8 cellular contexts compared by ENCODE assay signal in the genomic region with DNA sequence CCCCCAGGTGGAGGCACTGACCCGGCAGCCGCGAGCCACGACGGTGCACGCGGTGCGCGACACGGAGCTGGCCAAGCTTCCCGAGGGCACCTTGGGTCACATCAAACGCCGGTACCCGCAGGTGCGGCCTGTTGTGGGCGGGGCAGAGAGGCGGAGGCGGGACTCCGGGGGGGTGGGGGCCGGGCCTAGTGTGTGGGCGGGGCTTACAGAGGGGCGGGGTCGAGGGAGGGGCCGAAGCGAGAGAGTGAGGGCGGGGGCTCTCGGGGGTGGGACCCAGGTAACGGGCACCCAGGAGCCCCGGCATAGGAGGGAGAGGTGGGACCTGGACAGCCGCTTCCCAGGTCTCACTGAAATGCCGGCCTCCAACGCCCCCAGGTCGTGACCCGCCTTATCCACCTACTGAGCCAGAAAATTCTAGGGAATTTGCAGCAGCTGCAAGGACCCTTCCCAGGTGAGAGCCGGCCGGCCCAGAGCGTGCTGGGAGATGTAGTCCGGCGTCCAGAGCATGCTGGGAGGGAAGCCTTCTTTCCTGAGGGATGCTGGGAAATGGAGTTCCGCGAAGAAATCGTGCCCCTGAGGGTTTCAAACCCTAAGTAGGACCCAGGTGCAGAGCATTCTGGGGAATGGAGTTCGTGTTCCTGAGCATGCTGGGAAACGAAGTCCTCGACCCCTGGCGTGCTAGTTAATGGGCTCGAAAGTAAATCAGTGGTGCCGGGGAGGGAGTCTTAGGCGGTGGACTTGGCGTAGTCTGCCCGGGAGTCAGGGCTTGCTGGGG. TPM values are rescaled to one million over a fixed set of nuclear protein-coding genes. Genes with fewer than 3 reads are reported as not detected.
DNase-seq lines count a peak whose midpoint lies in the region; ATAC-seq, FAIRE-seq and TF ChIP-seq lines count a peak whose summit lies in the region.

No MANE protein-coding gene starts in this region.

- no peak overlapping the region for H2AFZ ChIP-seq in GM12878 (ENCODE audit: control insufficient read depth, low read depth, low read length)

- BruUV-seq in GM12878 (replicated peaks; lab: Mats Ljungman, UMichigan) = no TSS peak

- DNase-seq in NCI-H146 (lab: John Stamatoyannopoulos, UW) = peak; percentile 61
- DNase-seq in GM12878 (ENCODE audit: low read depth, low spot score) = no peak
- DNase-seq in iPS DF 6.9 (ENCODE audit: low read depth, low spot score) = no peak
- DNase-seq in sciatic nerve (ENCODE audit: low spot score) = peak; percentile 74

- H3K4me3 ChIP-seq in GM12878 (no peak overlapping the region), iPS DF 6.9 (ENCODE audit: low read length) (peak overlapping the region; percentile 37; the same call in 1 of the 2 replicates)

- TF ChIP-seq EP300 in GM12878 (IDR thresholded peaks at IDR 0.05; ENCODE audit: borderline replicate concordance in 1 of 2, control insufficient read depth in 1 of 2, low read depth in 2 of 2, low read length in 2 of 2) = no peak

- intact Hi-C loops in GM12878 (cut with micrococcal nuclease; ENCODE audit: unreplicated experiment) (no loop called here), sciatic nerve (cut with DNase I) (no loop called here)

- in situ Hi-C loops in GM12878 (cut with MboI) = no loop called here

- SMC1A ChIA-PET in GM12878 (lab: Charles Lee; ENCODE audit: uncharacterized antibody, unreplicated experiment) = no interaction called here

- no peak for TF ChIP-seq POLR2A in GM12878 (IDR thresholded peaks at IDR 0.05; ENCODE audit: low read depth, low read length)

- no peaks in the 10 kb centered on the region for H3K79me2 ChIP-seq in GM12878 (ENCODE audit: control insufficient read depth, insufficient read depth, low read length)

- no peak for TF ChIP-seq RAD21 in GM12878 (IDR thresholded peaks at IDR 0.05; ENCODE audit: insufficient read depth, low read depth, low read length)

- H3K9me3 ChIP-seq in ES-I3 (ENCODE audit: control insufficient read depth, insufficient read depth, low read length) = no peaks in the 10 kb centered on the region
- H3K9me3 ChIP-seq in GM12878 (replicated peaks; ENCODE audit: control insufficient read depth, insufficient read depth, low read length) = no peaks in the 10 kb centered on the region
- no peaks in the 10 kb centered on the region for H3K9me3 ChIP-seq in iPS DF 6.9 (ENCODE audit: control insufficient read depth, insufficient read depth, low read length)

- no peaks in the 10 kb centered on the region for H4K20me1 ChIP-seq in GM12878 (ENCODE audit: control insufficient read depth, insufficient read depth)

- no peak for FAIRE-seq in GM12878 (lab: Jason Lieb, UNC)

- CTCF ChIA-PET in GM12878 (lab: Yijun Ruan, JAX) = no interaction called here

- H3K27me3 ChIP-seq in GM12878 (replicated peaks in 1 of 2; ENCODE audit: control insufficient read depth in 2 of 2, insufficient read depth in 2 of 2, low read length in 1 of 2) (no peaks in the 10 kb centered on the region), iPS DF 6.9 (ENCODE audit: control insufficient read depth, insufficient read depth, low read length) (no peaks in the 10 kb centered on the region)

- TF ChIP-seq CTCF in GM12878 (IDR thresholded peaks at IDR 0.05 in 2 of 3, conservative IDR thresholded peaks at IDR 0.05 in 1 of 3; ENCODE audit: control insufficient read depth in 2 of 3, extremely low read depth in 1 of 3, insufficient read depth in 1 of 3, low read depth in 3 of 3, low read length in 3 of 3) = no peak

- H3K9ac ChIP-seq in ES-I3 (ENCODE audit: low read depth, low read length) (peak overlapping the region; percentile 54; the same call in 1 of the 2 replicates), GM12878 (ENCODE audit: control insufficient read depth, insufficient read depth, low read length) (no peak overlapping the region)

- 77% methylated on average over 43 of the region's 51 CpGs for WGBS in GM12878 (ENCODE audit: insufficient coverage, insufficient replicate concordance, low lambda C conversion rate, missing lambda C conversion rate)
- WGBS in iPS DF 6.9 (ENCODE audit: insufficient coverage, insufficient read length) = no CpG with 5 or more reads among the region's 51 CpGs

- H3K4me1 ChIP-seq in ES-I3 (ENCODE audit: insufficient read depth, low read length) = no peaks in the 10 kb centered on the region; the same call in 1 of the 2 replicates
- H3K4me1 ChIP-seq in GM12878 (ENCODE audit: control insufficient read depth, insufficient read depth, low read length) = no peaks in the 10 kb centered on the region; the same call in 1 of the 2 replicates
- H3K4me1 ChIP-seq in iPS DF 6.9 (ENCODE audit: control insufficient read depth, insufficient read depth, low read length) = peaks cover 5% of the 10 kb centered on the region; the same call in 1 of the 2 replicates

- ATAC-seq in GM12878 (peak; percentile 57), sciatic nerve (peak; percentile 93), GM21717 (IDR thresholded peaks at IDR 0.05; ENCODE audit: unreplicated experiment) (no peak), HG02973 (IDR thresholded peaks at IDR 0.05; ENCODE audit: unreplicated experiment) (no peak), HG03097 (IDR thresholded peaks at IDR 0.05; ENCODE audit: low FRiP score, unreplicated experiment) (no peak)

- H3K36me3 ChIP-seq in ES-I3 (ENCODE audit: insufficient read depth, low read length) = no peaks in the 10 kb centered on the region
- peaks cover 7 to 8% of the 10 kb centered on the region in 2 experiments for H3K36me3 ChIP-seq in GM12878 (ENCODE audit: control insufficient read depth in 2 of 2, insufficient read depth in 2 of 2, low read length in 1 of 2)
- H3K36me3 ChIP-seq in iPS DF 6.9 (ENCODE audit: control insufficient read depth, insufficient read depth, low read length) = peaks cover 13% of the 10 kb centered on the region

- no peak overlapping the region for H3K4me2 ChIP-seq in GM12878 (ENCODE audit: control insufficient read depth, insufficient read depth)

- POLR2A ChIA-PET in GM12878 (lab: Charles Lee) = no interaction called here

- H3K27ac ChIP-seq in GM12878 (ENCODE audit: control insufficient read depth, insufficient read depth) (no peak overlapping the region), iPS DF 6.9 (ENCODE audit: low read length) (no peak overlapping the region)

- RAD21 ChIA-PET in GM12878 (lab: Charles Lee; ENCODE audit: unreplicated experiment) = no interaction called here

RNA-seq across cellular contexts. Expression of a gene that starts 15.7 kb away (rescaled TPM):
- 136 and 138 TPM in 2 replicates for total RNA-seq in GM12878 (2013; cell fraction: nucleolus; rRNA removed)
- 47.9 and 56.8 TPM in 2 replicates for total RNA-seq in GM12878 (2014; rRNA removed)
- total RNA-seq in GM12878 (2014; rRNA removed; fragmentation: Illumina TruSeq; extraction: Trizol) = 18.7 and 19.2 TPM in 2 replicates
- total RNA-seq in GM12878 (2021) = 105 and 113 TPM in 2 replicates
- polyA plus RNA-seq in GM12878 (2011; ENCODE audit: low read depth) = 21.5 TPM
- polyA plus RNA-seq in GM12878 (2011; rRNA removed) = 9.2 and 16.3 TPM in 2 replicates
- polyA plus RNA-seq in GM12878 (2011; cell fraction: cytosol; rRNA removed) = 26.4 and 32.8 TPM in 2 replicates
- 99.0 and 144 TPM in 2 replicates for polyA plus RNA-seq in GM12878 (2011; cell fraction: nucleus; rRNA removed)
- polyA plus RNA-seq in GM12878 (2012) = 52.2 and 53.4 TPM in 2 replicates
- 9.4 and 23.2 TPM in 2 replicates for polyA plus RNA-seq in GM12878 (2014; fragmentation: Illumina TruSeq; extraction: Trizol)
- 1 to 10 TPM in 1 of 2 experiments, under 1 TPM in 1; 0.95 to 8.4 TPM for polyA plus RNA-seq in GM12878 (2014; fragmentation: Nextera tagmentation; extraction: Ambion mirVana)
- polyA plus RNA-seq in GM12878 (2014; rRNA removed) = 67.9 and 72.2 TPM in 2 replicates
- polyA plus RNA-seq in GM12878 (2016; fragmentation: Nextera tagmentation; extraction: Ambion mirVana) = 10 to 100 TPM; 64.7 to 65.3 TPM
- polyA minus RNA-seq in GM12878 (2011; rRNA and poly(A)+ RNA removed) = 22.1 and 68.2 TPM in 2 replicates
- 25.2 and 52.8 TPM in 2 replicates for polyA minus RNA-seq in GM12878 (2011; cell fraction: cytosol; rRNA and poly(A)+ RNA removed)
- 45.3 and 83.2 TPM in 2 replicates for polyA minus RNA-seq in GM12878 (2011; cell fraction: nucleus; rRNA and poly(A)+ RNA removed)
- total RNA-seq in sciatic nerve = 133 TPM

RNA-seq across cellular contexts. Expression of a gene that starts 28.8 kb away (rescaled TPM):
- total RNA-seq in GM12878 (2013; cell fraction: nucleolus; rRNA removed) = 9.1 and 9.6 TPM in 2 replicates
- total RNA-seq in GM12878 (2014; rRNA removed) = 2.2 and 2.8 TPM in 2 replicates
- 2.3 and 3.0 TPM in 2 replicates for total RNA-seq in GM12878 (2014; rRNA removed; fragmentation: Illumina TruSeq; extraction: Trizol)
- 10.9 and 13.9 TPM in 2 replicates for total RNA-seq in GM12878 (2021)
- 2.7 TPM for polyA plus RNA-seq in GM12878 (2011; ENCODE audit: low read depth)
- polyA plus RNA-seq in GM12878 (2011; rRNA removed) = 2.8 and 6.0 TPM in 2 replicates
- polyA plus RNA-seq in GM12878 (2011; cell fraction: cytosol; rRNA removed) = 5.7 and 8.7 TPM in 2 replicates
- 26.1 and 38.4 TPM in 2 replicates for polyA plus RNA-seq in GM12878 (2011; cell fraction: nucleus; rRNA removed)
- polyA plus RNA-seq in GM12878 (2012) = 5.5 and 6.2 TPM in 2 replicates
- polyA plus RNA-seq in GM12878 (2014; fragmentation: Illumina TruSeq; extraction: Trizol) = 1.9 and 3.7 TPM in 2 replicates
- polyA plus RNA-seq in GM12878 (2014; fragmentation: Nextera tagmentation; extraction: Ambion mirVana) = 1 to 10 TPM in 1 of 2 experiments, under 1 TPM in 1; 0.42 to 1.4 TPM
- polyA plus RNA-seq in GM12878 (2014; rRNA removed) = 13.6 and 15.6 TPM in 2 replicates
- 10 to 100 TPM; 12.4 to 14.4 TPM for polyA plus RNA-seq in GM12878 (2016; fragmentation: Nextera tagmentation; extraction: Ambion mirVana)
- 8.1 and 11.8 TPM in 2 replicates for polyA minus RNA-seq in GM12878 (2011; rRNA and poly(A)+ RNA removed)
- polyA minus RNA-seq in GM12878 (2011; cell fraction: cytosol; rRNA and poly(A)+ RNA removed) = 2.9 and 3.7 TPM in 2 replicates
- polyA minus RNA-seq in GM12878 (2011; cell fraction: nucleus; rRNA and poly(A)+ RNA removed) = 3.7 and 7.2 TPM in 2 replicates
- total RNA-seq in sciatic nerve = 35.3 TPM

RNA-seq across cellular contexts. Expression of a gene that starts 35.3 kb away (rescaled TPM):
- 2.5 and 3.0 TPM in 2 replicates for total RNA-seq in GM12878 (2013; cell fraction: nucleolus; rRNA removed)
- total RNA-seq in GM12878 (2014; rRNA removed) = 2.1 and 3.0 TPM in 2 replicates
- total RNA-seq in GM12878 (2014; rRNA removed; fragmentation: Illumina TruSeq; extraction: Trizol) = 1.8 and 1.9 TPM in 2 replicates
- total RNA-seq in GM12878 (2021) = 4.9 and 6.3 TPM in 2 replicates
- polyA plus RNA-seq in GM12878 (2011; ENCODE audit: low read depth) = 2.0 TPM
- polyA plus RNA-seq in GM12878 (2011; rRNA removed) = 0.13 and 0.50 TPM in 2 replicates
- 0.89 and 1.5 TPM in 2 replicates for polyA plus RNA-seq in GM12878 (2011; cell fraction: cytosol; rRNA removed)
- polyA plus RNA-seq in GM12878 (2011; cell fraction: nucleus; rRNA removed) = 0.43 and 0.63 TPM in 2 replicates
- polyA plus RNA-seq in GM12878 (2012) = 7.2 and 7.6 TPM in 2 replicates
- polyA plus RNA-seq in GM12878 (2014; fragmentation: Illumina TruSeq; extraction: Trizol) = 4.1 and 5.5 TPM in 2 replicates
- under 1 TPM in 1 of 2 experiments, not detected in 1; 0.09 TPM for polyA plus RNA-seq in GM12878 (2014; fragmentation: Nextera tagmentation; extraction: Ambion mirVana)
- polyA plus RNA-seq in GM12878 (2014; rRNA removed) = 2.2 and 4.0 TPM in 2 replicates
- polyA plus RNA-seq in GM12878 (2016; fragmentation: Nextera tagmentation; extraction: Ambion mirVana) = under 1 TPM; 0.59 to 0.96 TPM
- 0.15 TPM in 1 of 2 replicates, not detected in the other for polyA minus RNA-seq in GM12878 (2011; rRNA and poly(A)+ RNA removed)
- 0.62 TPM in 1 of 2 replicates, not detected in the other for polyA minus RNA-seq in GM12878 (2011; cell fraction: cytosol; rRNA and poly(A)+ RNA removed)
- 0.24 and 0.57 TPM in 2 replicates for polyA minus RNA-seq in GM12878 (2011; cell fraction: nucleus; rRNA and poly(A)+ RNA removed)
- total RNA-seq in sciatic nerve = 47.6 TPM

RNA-seq across cellular contexts. Expression of a gene that starts 44.5 kb away (rescaled TPM):
- total RNA-seq in GM12878 (2013; cell fraction: nucleolus; rRNA removed) = 3.7 and 5.0 TPM in 2 replicates
- total RNA-seq in GM12878 (2014; rRNA removed) (1.1 and 1.9 TPM in 2 replicates), GM12878 (2014; rRNA removed; fragmentation: Illumina TruSeq; extraction: Trizol) (0.64 and 0.72 TPM in 2 replicates), GM12878 (2021) (5.6 and 6.3 TPM in 2 replicates), sciatic nerve (not detected)
- polyA plus RNA-seq in GM12878 (2011; ENCODE audit: low read depth) = 0.30 TPM
- polyA plus RNA-seq in GM12878 (2011; rRNA removed) (0.23 and 0.72 TPM in 2 replicates), GM12878 (2014; fragmentation: Illumina TruSeq; extraction: Trizol) (0.75 and 3.3 TPM in 2 replicates), GM12878 (2014; fragmentation: Nextera tagmentation; extraction: Ambion mirVana) (under 1 TPM; 0.03 to 0.22 TPM), GM12878 (2014; rRNA removed) (1.9 and 3.9 TPM in 2 replicates), GM12878 (2016; fragmentation: Nextera tagmentation; extraction: Ambion mirVana) (under 1 TPM; 0.37 to 0.47 TPM)
- 0.73 and 0.85 TPM in 2 replicates for polyA plus RNA-seq in GM12878 (2011; cell fraction: cytosol; rRNA removed)
- polyA plus RNA-seq in GM12878 (2011; cell fraction: nucleus; rRNA removed) = 6.8 and 8.1 TPM in 2 replicates
- polyA plus RNA-seq in GM12878 (2012) = 1.9 and 2.6 TPM in 2 replicates
- 0.37 and 1.1 TPM in 2 replicates for polyA minus RNA-seq in GM12878 (2011; rRNA and poly(A)+ RNA removed)
- polyA minus RNA-seq in GM12878 (2011; cell fraction: cytosol; rRNA and poly(A)+ RNA removed) = 1.6 and 2.1 TPM in 2 replicates
- 1.1 and 2.1 TPM in 2 replicates for polyA minus RNA-seq in GM12878 (2011; cell fraction: nucleus; rRNA and poly(A)+ RNA removed)

Comparison
In these comparisons a context has a peak if more than half of its experiments do, and no peak if none do; other contexts are left out.
1. DNase-seq: peak in NCI-H146 (single experiment) and sciatic nerve (single experiment); none in GM12878 (single experiment) and iPS DF 6.9 (single experiment).
2. ATAC-seq: peak in GM12878 (single experiment) and sciatic nerve (single experiment); none in GM21717 (single experiment), HG02973 (single experiment) and HG03097 (single experiment).